33 cellular contexts compared by ENCODE assay signal in the genomic region with DNA sequence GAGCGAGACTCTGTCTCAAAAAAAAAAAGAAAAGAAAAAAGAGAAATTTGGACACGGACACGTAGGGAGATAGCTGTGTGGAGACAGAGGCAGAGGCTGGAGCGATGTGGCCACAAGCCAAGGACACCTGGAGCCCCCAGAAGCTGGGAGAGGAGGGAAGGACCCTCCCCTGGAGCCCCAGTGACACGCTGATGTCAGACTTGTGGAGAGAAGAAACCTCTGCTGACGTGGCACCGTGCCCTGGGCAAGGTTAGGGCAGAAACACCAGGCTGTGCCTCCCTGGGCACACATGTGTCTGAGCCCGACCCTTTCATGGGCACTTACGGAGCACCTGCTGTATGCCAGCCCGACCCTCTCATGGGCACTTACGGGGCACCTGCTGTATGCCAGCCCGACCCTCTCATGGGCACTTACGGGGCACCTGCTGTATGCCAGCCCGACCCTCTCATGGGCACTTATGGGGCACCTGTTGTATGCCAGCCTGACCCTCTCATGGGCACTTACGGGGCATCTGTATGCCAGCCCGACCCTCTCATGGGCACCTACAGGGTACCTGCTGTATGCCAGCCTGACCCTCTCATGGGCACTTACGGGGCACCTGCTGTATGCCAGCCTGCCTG. TPM values are rescaled to one million over a fixed set of nuclear protein-coding genes. Genes with fewer than 3 reads are reported as not detected.
"Had no signal": no experiment of that assay in that cellular context is flagged by ENCODE, and none has a peak within 500 bp of the region (broad histone marks: within the 10 kb centered on the region; RNA-seq: fewer than 3 reads in every experiment).

No MANE protein-coding gene starts in this region.

- H3K27me3 ChIP-seq: brain microvascular endothelial cell, suprapubic skin, tibial artery had no signal

- H3K9me3 ChIP-seq: suprapubic skin, tibial artery had no signal

- ATAC-seq: activated T-cell treated with anti-CD3 and anti-CD28 coated beads, Interleukin-2, amount 50 U/mL, for 4 hours; activated T-helper 17 cell treated with anti-CD3 and anti-CD28 coated beads, Interleukin-2, amount 50 U/mL, for 72 hours; effector memory CD8-positive, alpha-beta T cell; natural killer cell; sciatic nerve had no signal

- H3K27ac ChIP-seq: brain microvascular endothelial cell, coronary artery, skin epidermis, suprapubic skin, tibial artery, WERI-Rb-1 had no signal

- DNase-seq: activated CD4-positive, alpha-beta memory T cell treated with anti-CD3 and anti-CD28 coated beads for 36 hours; activated CD4-positive, alpha-beta T cell treated with anti-CD3 and anti-CD28 coated beads, Interleukin-2, amount 10 ng/mL, durations not matched to agents 24 days and 14 days; activated CD4-positive, CD25-positive, alpha-beta regulatory T cell treated with anti-CD3 and anti-CD28 coated beads, Interleukin-2, amount 50 U/mL, for 72 hours; activated gamma-delta T cell treated with Interleukin-2 at 50 U/mL for 16 hours; activated naive CD4-positive, alpha-beta T cell treated with anti-CD3 and anti-CD28 coated beads, Interleukin-2, amount 50 U/mL, for 16 hours; activated T-cell treated with anti-CD3 and anti-CD28 coated beads, Interleukin-2, amount 50 U/mL, for 4 hours; amniotic stem cell; brain microvascular endothelial cell; effector memory CD8-positive, alpha-beta T cell; head of caudate nucleus; immature natural killer cell; natural killer cell; stimulated activated CD4-positive, alpha-beta T cell treated with anti-CD3 and anti-CD28 coated beads, Interleukin-4, amount 100 ng/mL, for 4 hours; stimulated activated CD8-positive, alpha-beta memory T cell treated with anti-CD3 and anti-CD28 coated beads, Interleukin-4, amount 100 ng/mL, for 48 hours; stimulated activated naive CD4-positive, alpha-beta T cell; T-helper 9 cell; tibial artery; WERI-Rb-1 had no signal

- H3K36me3 ChIP-seq: suprapubic skin had no signal

- H3K4me3 ChIP-seq: coronary artery, skin epidermis, suprapubic skin, tibial artery had no signal

RNA-seq across cellular contexts. Expression of gene KISS1R, which starts 26.5 kb away (rescaled TPM):
- total RNA-seq: astrocyte, cardiac septum, fibroblast of lung, fibroblast of villous mesenchyme, osteoblast, sciatic nerve, ureter had no signal
- polyA plus RNA-seq: fibroblast of lung, immature natural killer cell had no signal

RNA-seq across cellular contexts. Expression of gene RNU6-9, which starts 50.4 kb away (rescaled TPM):
- total RNA-seq: activated CD4-positive, alpha-beta memory T cell treated with anti-CD3 and anti-CD28 coated beads for 36 hours; activated CD4-positive, alpha-beta T cell treated with anti-CD3 and anti-CD28 coated beads, Interleukin-2, amount 10 ng/mL, durations not matched to agents 24 days and 14 days; activated T-cell treated with anti-CD3 and anti-CD28 coated beads, Interleukin-2, amount 50 U/mL, for 4 hours; activated T-helper 17 cell treated with anti-CD3 and anti-CD28 coated beads, Interleukin-2, amount 50 U/mL, for 72 hours; astrocyte; cardiac septum; cerebellum; fibroblast of lung; fibroblast of villous mesenchyme; kidney epithelial cell; lower leg skin; natural killer cell; osteoblast; sciatic nerve; suprapubic skin; ureter had no signal
- polyA plus RNA-seq: esophagus, fibroblast of lung, immature natural killer cell had no signal
